In genomic region chr19:27792576-27793127, GRCh38 we compare ENCODE assay signal across 7 cellular contexts.
DNase-seq lines count a peak whose midpoint lies in the region; ATAC-seq, FAIRE-seq and TF ChIP-seq lines count a peak whose summit lies in the region.

No MANE protein-coding gene starts in this region.

- ATAC-seq in HCT116 (no peak), WTC11 (no peak), right cardiac atrium (no peak), GM21825 (IDR thresholded peaks at IDR 0.05; ENCODE audit: unreplicated experiment) (no peak), HG02870 (IDR thresholded peaks at IDR 0.05; ENCODE audit: unreplicated experiment) (no peak)

- peak overlapping the region; percentile 94 for H3K4me3 Mint-ChIP-seq in WTC11

- in situ Hi-C loops in GM13976 (cut with MboI; ENCODE audit: low sequenced_read_pairs, unreplicated experiment): no loop called here

- intact Hi-C loops in HCT116 (cut with micrococcal nuclease) (no loop called here), right cardiac atrium (cut with DNase I) (no loop called here)

- peaks cover 2% of the 10 kb centered on the region for H3K4me1 Mint-ChIP-seq in WTC11

- peaks cover 30% of the 10 kb centered on the region for H3K9me3 Mint-ChIP-seq in WTC11

- H3K27ac ChIP-seq in HCT116 (ENCODE audit: low read depth, low read length) (peak overlapping the region; percentile 82), right cardiac atrium (ENCODE audit: low read length) (peak overlapping the region; percentile 94), small intestine (ENCODE audit: low read depth in 1 of 2, low read length in 1 of 2) (peak overlapping the region; percentile 88 to 91)

- H3K27ac Mint-ChIP-seq in WTC11: peak overlapping the region; percentile 96

- H3K79me2 ChIP-seq in HCT116 (ENCODE audit: insufficient read depth, low read length): peaks cover 77% of the 10 kb centered on the region

- TF ChIP-seq RAD21 in HCT116 (IDR thresholded peaks at IDR 0.05; ENCODE audit: low read depth): no peak

- peak overlapping the region; percentile 93 for H3K9ac ChIP-seq in HCT116 (ENCODE audit: low read length)

- peaks cover 0 to 3% of the 10 kb centered on the region in 2 experiments; a peak in 1 of 4 replicates for H3K36me3 ChIP-seq in HCT116 (ENCODE audit: control insufficient read depth in 1 of 2, insufficient read depth in 2 of 2, low read length in 2 of 2)
- no peaks in the 10 kb centered on the region for H3K36me3 ChIP-seq in small intestine (ENCODE audit: control insufficient read depth in 2 of 2, insufficient read depth in 2 of 2, low read length in 2 of 2)

- H4K20me1 ChIP-seq in HCT116 (ENCODE audit: insufficient read depth): no peaks in the 10 kb centered on the region

- H3K27me3 ChIP-seq in HCT116 (ENCODE audit: insufficient read depth, low read length) (no peaks in the 10 kb centered on the region), right cardiac atrium (ENCODE audit: control insufficient read depth, insufficient read depth) (no peaks in the 10 kb centered on the region), small intestine (ENCODE audit: control insufficient read depth in 2 of 2, insufficient read depth in 2 of 2, low read length in 2 of 2) (no peaks in the 10 kb centered on the region)

- H3K27me3 Mint-ChIP-seq in WTC11 (ENCODE audit: low read depth): no peaks in the 10 kb centered on the region

- POLR2A ChIA-PET in HCT116 (lab: Charles Lee): interaction anchor here (0.9 to 1.6 kb wide), 3 partner anchors 15 to 19 kb away, joined by 3 to 6 read pairs (median 3); no protein-coding TSS in a partner anchor
- POLR2A ChIA-PET in WTC11 (lab: Charles Lee): no interaction called here

- no TSS peak for BruUV-seq in HCT116 (replicated peaks; lab: Mats Ljungman, UMichigan)

- 13% methylated on average over 6 of the region's 6 CpGs for WGBS in right cardiac atrium
- WGBS in small intestine, 3 donors: 11 to 14% (median 12%) methylated on average over 6 of the region's 6 CpGs

- no peaks in the 10 kb centered on the region for H3K9me2 ChIP-seq in HCT116 (ENCODE audit: insufficient read depth)

- no peak for FAIRE-seq in small intestine (lab: Jason Lieb, UNC)

- CTCF ChIA-PET in HCT116 (lab: Charles Lee): interaction anchor here (1.0 kb wide), 1 partner anchor 9 kb away, joined by 3 read pairs; no protein-coding TSS in a partner anchor
- CTCF ChIA-PET in WTC11 (lab: Charles Lee): interaction anchor here (1.5 to 2.0 kb wide), 2 partner anchors 11 to 17 kb away, joined by 5 to 7 read pairs; no protein-coding TSS in a partner anchor

- peak overlapping the region; percentile 93 to 99 for H3K4me3 ChIP-seq in HCT116 (replicated peaks in 1 of 2; ENCODE audit: low read depth in 1 of 2, low read length in 2 of 2)
- peak overlapping the region; percentile 57 for H3K4me3 ChIP-seq in right cardiac atrium (ENCODE audit: low read length)
- H3K4me3 ChIP-seq in small intestine (ENCODE audit: low read depth in 1 of 2, low read length in 2 of 2): peak overlapping the region; percentile 58 to 64

- H3K9me3 ChIP-seq in HCT116 (ENCODE audit: control insufficient read depth in 1 of 2, insufficient read depth in 1 of 2, low read depth in 1 of 2, low read length in 2 of 2) (no peaks in the 10 kb centered on the region), right cardiac atrium (ENCODE audit: control insufficient read depth, low read length) (no peaks in the 10 kb centered on the region), small intestine (ENCODE audit: control insufficient read depth, low read depth) (no peaks in the 10 kb centered on the region)

- RAD21 ChIA-PET in HCT116 (lab: Charles Lee; ENCODE audit: low non-redundant PET in 1 of 2, low total read pairs in 2 of 2, uncharacterized antibody in 2 of 2, unreplicated experiment in 2 of 2): no interaction called here

- H3K4me1 ChIP-seq in HCT116 (ENCODE audit: control insufficient read depth in 1 of 2, insufficient read depth in 2 of 2, low read length in 2 of 2) (peaks cover 8 to 12% of the 10 kb centered on the region in 2 experiments; a peak in 3 of 4 replicates), right cardiac atrium (ENCODE audit: control insufficient read depth, insufficient read depth, low read length) (peaks cover 2% of the 10 kb centered on the region), small intestine (ENCODE audit: control insufficient read depth in 2 of 2, insufficient read depth in 1 of 2, low read depth in 1 of 2, low read length in 1 of 2) (peaks cover 3 to 9% of the 10 kb centered on the region in 2 donors)

- DNase-seq in HCT116 (ENCODE audit: low read depth, low spot score): no peak
- no peak for DNase-seq in WTC11 (ENCODE audit: low spot score)
- no peak for DNase-seq in right cardiac atrium
- no peak for DNase-seq in small intestine
- DNase-seq in GM13976 (ENCODE audit: low spot score): no peak

- TF ChIP-seq CTCF in HCT116 (IDR thresholded peaks at IDR 0.05 in 2 of 3, conservative IDR thresholded peaks at IDR 0.05 in 1 of 3; ENCODE audit: borderline replicate concordance in 1 of 3, insufficient read depth in 1 of 3, low read depth in 2 of 3, low read length in 2 of 3) (no peak), WTC11 (IDR thresholded peaks at IDR 0.05) (no peak), GM13976 (IDR thresholded peaks at IDR 0.05; ENCODE audit: borderline replicate concordance, control extremely low read depth, extremely low read depth, insufficient read depth, missing control alignments) (no peak)

- H3K36me3 Mint-ChIP-seq in WTC11: peaks cover 39% of the 10 kb centered on the region

- H3K4me2 ChIP-seq in HCT116 (ENCODE audit: low read length): peak overlapping the region; percentile 89

- TF ChIP-seq POLR2A in HCT116 (IDR thresholded peaks at IDR 0.05; ENCODE audit: borderline replicate concordance, extremely low read depth, insufficient read depth, insufficient read length): no peak

- no peak overlapping the region for H2AFZ ChIP-seq in HCT116 (ENCODE audit: low read depth, low read length, poor library complexity, severe bottlenecking)

TF ChIP-seq in HCT116, 20 proteins besides CTCF, POLR2A, EP300 and RAD21 (continues in another document):
- TF ChIP-seq MAX (IDR thresholded peaks at IDR 0.05) (no peak), ZFX (IDR thresholded peaks at IDR 0.05) (no peak), CEBPB (IDR thresholded peaks at IDR 0.05; ENCODE audit: low read depth) (no peak), EZH2 (IDR thresholded peaks at IDR 0.05) (no peak), CBX3 (IDR thresholded peaks at IDR 0.05; ENCODE audit: low read depth) (no peak), TCF7L2 (IDR thresholded peaks at IDR 0.05; ENCODE audit: borderline replicate concordance, extremely low read depth, insufficient read depth, insufficient read length) (no peak), ELF1 (IDR thresholded peaks at IDR 0.05; ENCODE audit: borderline replicate concordance, low read depth) (no peak), ZNF274 (IDR thresholded peaks at IDR 0.05; ENCODE audit: low read depth, low read length) (no peak), POLR2AphosphoS5 (IDR thresholded peaks at IDR 0.05; ENCODE audit: low read depth, low read length) (no peak), ATF3 (IDR thresholded peaks at IDR 0.05) (no peak), EZH2phosphoT487 (IDR thresholded peaks at IDR 0.05; ENCODE audit: borderline replicate concordance) (no peak)

TF ChIP-seq in WTC11, 78 proteins besides CTCF, POLR2A, EP300 and RAD21:
- no peak for TF ChIP-seq TCF7 (CRISPR knock-in tag; IDR thresholded peaks at IDR 0.05; ENCODE audit: low read depth)
- TF ChIP-seq NR3C1 (CRISPR knock-in tag; conservative IDR thresholded peaks at IDR 0.05; ENCODE audit: low read depth): no peak
- no peak for TF ChIP-seq CREM (CRISPR knock-in tag; IDR thresholded peaks at IDR 0.05)
- no peak for TF ChIP-seq TP53 (CRISPR knock-in tag; IDR thresholded peaks at IDR 0.05)
- no peak for TF ChIP-seq NR1H2 (CRISPR knock-in tag; IDR thresholded peaks at IDR 0.05)
- TF ChIP-seq ZNF281 (CRISPR knock-in tag; IDR thresholded peaks at IDR 0.05): no peak
- TF ChIP-seq ELF4 (CRISPR knock-in tag; IDR thresholded peaks at IDR 0.05; ENCODE audit: low read depth): no peak
- no peak for TF ChIP-seq MAX (CRISPR knock-in tag; IDR thresholded peaks at IDR 0.05)
- no peak for TF ChIP-seq JUN (CRISPR knock-in tag; IDR thresholded peaks at IDR 0.05)
- TF ChIP-seq SMAD4 (CRISPR knock-in tag; IDR thresholded peaks at IDR 0.05): no peak
- TF ChIP-seq GTF2I (CRISPR knock-in tag; conservative IDR thresholded peaks at IDR 0.05): no peak
TF ChIP-seq in WTC11: peak in this region for 0.
